Comparison of ENCODE assay signal across 24 cellular contexts in the genomic region with DNA sequence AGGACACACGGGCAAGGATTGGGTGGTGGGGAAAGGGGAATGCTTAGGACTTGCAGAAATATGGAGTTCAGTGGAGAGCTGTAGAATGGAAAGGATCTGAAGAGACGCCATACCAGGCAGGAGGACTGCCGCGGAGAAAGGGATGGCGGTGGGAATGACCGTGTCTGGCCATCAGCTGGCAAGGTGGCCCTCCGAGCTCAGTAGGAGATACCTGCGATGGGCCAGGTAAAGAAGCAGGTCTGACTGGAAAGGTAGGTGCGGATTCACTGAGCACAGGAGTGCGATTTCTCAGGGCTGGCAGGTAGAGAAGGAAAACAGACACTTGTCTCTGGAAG. TPM values are rescaled to one million over a fixed set of nuclear protein-coding genes. Genes with fewer than 3 reads are reported as not detected.
DNase-seq lines count a peak whose midpoint lies in the region; TF ChIP-seq lines count a peak whose summit lies in the region.
"Had no signal": no experiment of that assay in that cellular context is flagged by ENCODE, and none has a peak within 500 bp of the region (broad histone marks: within the 10 kb centered on the region; RNA-seq: fewer than 3 reads in every experiment).

No MANE protein-coding gene starts in this region.

- peaks cover 2% of the 10 kb centered on the region for H3K9me3 Mint-ChIP-seq in chondrocyte (ENCODE audit: low read depth)
- H3K9me3 Mint-ChIP-seq: CD4-positive, alpha-beta T cell had no signal

- H3K9me3 ChIP-seq in liver (ENCODE audit: control insufficient read depth in 4 of 4, low read length in 3 of 4), result no peaks in the 10 kb centered on the region
- H3K9me3 ChIP-seq in osteoblast (ENCODE audit: low read depth, low read length), result peaks cover 2% of the 10 kb centered on the region
- H3K9me3 ChIP-seq in sigmoid colon, result no peaks in the 10 kb centered on the region
- H3K9me3 ChIP-seq: BE2C had no signal

- no peaks in the 10 kb centered on the region for H4K20me1 ChIP-seq in osteoblast (ENCODE audit: insufficient read depth, low read length)

- no peaks in the 10 kb centered on the region for H3K79me2 ChIP-seq in osteoblast (ENCODE audit: insufficient read depth, low read length)

- no peak overlapping the region for H2AFZ ChIP-seq in osteoblast (ENCODE audit: low read length)
- H2AFZ ChIP-seq: GM23248 had no signal

- no peak overlapping the region for H3K4me3 ChIP-seq in liver (ENCODE audit: low read depth in 1 of 3, low read length in 3 of 3)
- no peak overlapping the region for H3K4me3 ChIP-seq in osteoblast (ENCODE audit: insufficient read depth, low read length)
- no peak overlapping the region for H3K4me3 ChIP-seq in sigmoid colon
- H3K4me3 ChIP-seq: A549; BLaER1 treated with 17β-estradiol and CSF1 and Interleukin-3, amounts not matched to agents 10 nM and 100 nM; GM12878; GM23248 had no signal

- no peak overlapping the region for H3K27ac Mint-ChIP-seq in chondrocyte (ENCODE audit: unreplicated experiment)
- H3K27ac Mint-ChIP-seq: CD14-positive monocyte; CD4-positive, alpha-beta T cell; CD8-positive, alpha-beta memory T cell had no signal

- WGBS in liver, result 91% methylated on average over 10 of the region's 10 CpGs
- 85 to 89% methylated on average over 10 of the region's 10 CpGs for WGBS in sigmoid colon, 2 donors

- peak overlapping the region; percentile 72 to 79 for H3K27ac ChIP-seq in liver (ENCODE audit: low read depth in 1 of 2, low read length in 2 of 2)
- no peak overlapping the region for H3K27ac ChIP-seq in osteoblast (ENCODE audit: low read depth, low read length)
- H3K27ac ChIP-seq in sigmoid colon, result no peak overlapping the region
- H3K27ac ChIP-seq: A549; BLaER1 treated with 17β-estradiol and CSF1 and Interleukin-3, amounts not matched to agents 10 nM and 100 nM; GM23248 had no signal

- H3K9ac ChIP-seq in liver (ENCODE audit: low read depth in 1 of 2, low read length in 2 of 2), result peak overlapping the region in 1 of 2 donors; percentile 23
- H3K9ac ChIP-seq: BLaER1 treated with 17β-estradiol and CSF1 and Interleukin-3, amounts not matched to agents 10 nM and 100 nM; GM23248 had no signal

- H3K36me3 Mint-ChIP-seq in chondrocyte (ENCODE audit: low read depth), result no peaks in the 10 kb centered on the region
- H3K36me3 Mint-ChIP-seq: CD14-positive monocyte had no signal

- H3K4me1 ChIP-seq in liver (ENCODE audit: control insufficient read depth in 4 of 4, insufficient read depth in 4 of 4, low read length in 3 of 4) (peaks cover 24 to 59% (median 40%) of the 10 kb centered on the region in 4 donors), osteoblast (ENCODE audit: insufficient read depth, low read length) (peaks cover 7% of the 10 kb centered on the region), sigmoid colon (peaks cover 0 to 41% (median 26%) of the 10 kb centered on the region in 4 donors)
- H3K4me1 ChIP-seq: BE2C had no signal

- DNase-seq in chondrocyte (ENCODE audit: low spot score), result peak; percentile 49
- peak; percentile 29 for DNase-seq in osteoblast (ENCODE audit: insufficient read length, low spot score, missing footprints)
- no peak for DNase-seq in hippocampal formation (lab: John Stamatoyannopoulos, UW)
- DNase-seq in sigmoid colon, result no peak
- DNase-seq in T-helper 9 cell, result no peak
- DNase-seq: 8988T; ACHN; AML-193; BE2C; CD4-positive, alpha-beta T cell; CD8-positive, alpha-beta memory T cell; DMS 273 treated with DMSO at 0.1 percent for 48 hours; DMS79; EL; GDM1; GM23248; H7; HCEC 1CT had no signal

- intact Hi-C loops in sigmoid colon (cut with DNase I), result no loop called here

- no peak for TF ChIP-seq EP300 in sigmoid colon (IDR thresholded peaks at IDR 0.05)

- TF ChIP-seq POLR2A in sigmoid colon (IDR thresholded peaks at IDR 0.05), result no peak

- H3K4me3 Mint-ChIP-seq in chondrocyte (ENCODE audit: unreplicated experiment), result no peak overlapping the region
- H3K4me3 Mint-ChIP-seq: CD4-positive, alpha-beta T cell; CD8-positive, alpha-beta memory T cell had no signal

- H3K36me3 ChIP-seq in liver (ENCODE audit: control insufficient read depth in 4 of 4, insufficient read depth in 3 of 4, low read depth in 1 of 4, low read length in 3 of 4), result no peaks in the 10 kb centered on the region
- H3K36me3 ChIP-seq in osteoblast (ENCODE audit: insufficient read depth, low read length), result no peaks in the 10 kb centered on the region
- H3K36me3 ChIP-seq in sigmoid colon, result no peaks in the 10 kb centered on the region
- H3K36me3 ChIP-seq: BE2C; BLaER1 treated with 17β-estradiol and CSF1 and Interleukin-3, amounts not matched to agents 10 nM and 100 nM had no signal

- no peaks in the 10 kb centered on the region for H3K27me3 ChIP-seq in liver (ENCODE audit: control insufficient read depth in 4 of 4, insufficient read depth in 4 of 4, low read length in 3 of 4)
- peaks cover 12% of the 10 kb centered on the region for H3K27me3 ChIP-seq in osteoblast (ENCODE audit: insufficient read depth, low read length)
- no peaks in the 10 kb centered on the region for H3K27me3 ChIP-seq in sigmoid colon
- H3K27me3 ChIP-seq: BE2C had no signal

- TF ChIP-seq RAD21 in liver (IDR thresholded peaks at IDR 0.05), result no peak

- no peak overlapping the region for H3K4me2 ChIP-seq in osteoblast (ENCODE audit: insufficient read depth, low read length)
- H3K4me2 ChIP-seq: A549; BLaER1 treated with 17β-estradiol and CSF1 and Interleukin-3, amounts not matched to agents 10 nM and 100 nM had no signal

- no peak for TF ChIP-seq CTCF in chondrocyte (IDR thresholded peaks at IDR 0.05)
- TF ChIP-seq CTCF in liver (IDR thresholded peaks at IDR 0.05; ENCODE audit: low read depth, low read length, missing input control), result no peak
- no peak for TF ChIP-seq CTCF in osteoblast (IDR thresholded peaks at IDR 0.05; ENCODE audit: extremely low read depth, low read depth, low read length)
- TF ChIP-seq CTCF in sigmoid colon (IDR thresholded peaks at IDR 0.05), result no peak

- peaks cover 17% of the 10 kb centered on the region for H3K4me1 Mint-ChIP-seq in chondrocyte (ENCODE audit: low read depth)
- H3K4me1 Mint-ChIP-seq: CD8-positive, alpha-beta memory T cell had no signal

- peaks cover 4% of the 10 kb centered on the region for H3K27me3 Mint-ChIP-seq in chondrocyte (ENCODE audit: low read depth)

TF ChIP-seq in liver, 16 proteins besides CTCF, POLR2A, EP300 and RAD21:
- no peak for TF ChIP-seq HNF4G (IDR thresholded peaks at IDR 0.05)
- no peak for TF ChIP-seq SP1 (IDR thresholded peaks at IDR 0.05)
- TF ChIP-seq RXRA (IDR thresholded peaks at IDR 0.05), result no peak
- no peak for TF ChIP-seq YY1 (IDR thresholded peaks at IDR 0.05)
- TF ChIP-seq GABPA (IDR thresholded peaks at IDR 0.05 in 1 of 2, conservative IDR thresholded peaks at IDR 0.05 in 1 of 2), result no peak
- TF ChIP-seq TAF1 (conservative IDR thresholded peaks at IDR 0.05), result no peak
- TF ChIP-seq FOXA1 (IDR thresholded peaks at IDR 0.05), result no peak
- TF ChIP-seq ATF3 (IDR thresholded peaks at IDR 0.05), result no peak
- no peak for TF ChIP-seq NR2F2 (IDR thresholded peaks at IDR 0.05)
- TF ChIP-seq FOXA2 (IDR thresholded peaks at IDR 0.05), result no peak
- no peak for TF ChIP-seq HNF4A (conservative IDR thresholded peaks at IDR 0.05)
- TF ChIP-seq, protein P1, sequence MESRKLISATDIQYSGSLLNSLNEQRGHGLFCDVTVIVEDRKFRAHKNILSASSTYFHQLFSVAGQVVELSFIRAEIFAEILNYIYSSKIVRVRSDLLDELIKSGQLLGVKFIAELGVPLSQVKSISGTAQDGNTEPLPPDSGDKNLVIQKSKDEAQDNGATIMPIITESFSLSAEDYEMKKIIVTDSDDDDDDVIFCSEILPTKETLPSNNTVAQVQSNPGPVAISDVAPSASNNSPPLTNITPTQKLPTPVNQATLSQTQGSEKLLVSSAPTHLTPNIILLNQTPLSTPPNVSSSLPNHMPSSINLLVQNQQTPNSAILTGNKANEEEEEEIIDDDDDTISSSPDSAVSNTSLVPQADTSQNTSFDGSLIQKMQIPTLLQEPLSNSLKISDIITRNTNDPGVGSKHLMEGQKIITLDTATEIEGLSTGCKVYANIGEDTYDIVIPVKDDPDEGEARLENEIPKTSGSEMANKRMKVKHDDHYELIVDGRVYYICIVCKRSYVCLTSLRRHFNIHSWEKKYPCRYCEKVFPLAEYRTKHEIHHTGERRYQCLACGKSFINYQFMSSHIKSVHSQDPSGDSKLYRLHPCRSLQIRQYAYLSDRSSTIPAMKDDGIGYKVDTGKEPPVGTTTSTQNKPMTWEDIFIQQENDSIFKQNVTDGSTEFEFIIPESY (IDR thresholded peaks at IDR 0.05), result no peak
- no peak for TF ChIP-seq JUND (IDR thresholded peaks at IDR 0.05)
- TF ChIP-seq EGR1 (IDR thresholded peaks at IDR 0.05; ENCODE audit: low read depth in 2 of 2), result no peak
- TF ChIP-seq MAX (IDR thresholded peaks at IDR 0.05), result no peak

RNA-seq across cellular contexts. Expression of gene PCK1, which starts 26.0 kb away (rescaled TPM):
- not detected in 3 replicates for total RNA-seq in chondrocyte
- 100 to 1,000 TPM in 1 of 2 donors, 1 to 10 TPM in 1; 8.9 to 532 TPM for total RNA-seq in liver
- 100 to 1,000 TPM; 265 to 363 TPM for polyA plus RNA-seq in liver
- not detected in 2 replicates for total RNA-seq in osteoblast
- total RNA-seq in sigmoid colon, result 1 to 10 TPM in 1 of 4 donors, under 1 TPM in 3; 0.33 to 7.5 (median 0.48) TPM
- polyA plus RNA-seq in sigmoid colon, result 100 to 1,000 TPM in 1 of 3 donors, 10 to 100 TPM in 2; 40.4 to 334 (median 85.9) TPM
- total RNA-seq: CD4-positive, alpha-beta T cell; CD8-positive, alpha-beta memory T cell; GM23248; H1; H7 had no signal
- polyA plus RNA-seq: CD14-positive monocyte; CD8-positive, alpha-beta memory T cell; GM23248; H1 had no signal

RNA-seq across cellular contexts. Expression of gene ZBP1, which starts 33.3 kb away (rescaled TPM):
- total RNA-seq in chondrocyte (not detected in 3 replicates), liver (under 1 TPM; 0.14 to 0.42 TPM), osteoblast (not detected in 2 replicates), sigmoid colon (under 1 TPM in 2 of 4 donors, not detected in 2; 0.36 to 0.49 TPM)
- polyA plus RNA-seq in liver (under 1 TPM; 0.06 to 0.13 TPM), sigmoid colon (10 to 100 TPM in 1 of 3 donors, 1 to 10 TPM in 2; 1.2 to 17.2 (median 5.3) TPM)
- total RNA-seq: GM23248, H1, H7 had no signal
- polyA plus RNA-seq: GM23248, H1 had no signal

Comparison
In these comparisons a context has a peak if more than half of its experiments do, and no peak if none do; other contexts are left out.
1. DNase-seq: peak in chondrocyte (single experiment) and osteoblast (single experiment); none in hippocampal formation (0 of 2), sigmoid colon (single experiment) and T-helper 9 cell (single experiment).
2. H3K27ac ChIP-seq: peak in liver (2 of 2); none in osteoblast (single experiment) and sigmoid colon (0 of 4).